Comparison of ENCODE assay signal across 30 cellular contexts in genomic region chr3:144444546-144444945, GRCh38.
"Had no signal": no experiment of that assay in that cellular context is flagged by ENCODE, and none has a peak within 500 bp of the region (broad histone marks: within the 10 kb centered on the region; RNA-seq: fewer than 3 reads in every experiment).

No MANE protein-coding gene starts in this region.

- H3K79me2 ChIP-seq: parathyroid adenoma had no signal

- H3K9me3 Mint-ChIP-seq: natural killer cell treated with Interleukin-12 subunit alpha and Interleukin-12 subunit beta and Interleukin-15 and Interleukin-18, amount 100 ng/mL, for 72 hours; nephron progenitor cell; neural crest cell; stimulated activated naive B cell treated with anti-CD40 and anti-IgM and Interleukin-4, amounts not matched to agents 10 μg/mL and 1 μg/mL and 100 μg/mL, for 72 hours; stimulated activated naive CD8-positive, alpha-beta T cell treated with anti-CD3 and anti-CD28 coated beads, Interleukin-15, Interleukin-2, amounts not matched to agents 100 ng/mL and 50 ng/mL, for 24 hours had no signal

- H3K9me3 ChIP-seq: neutrophil, ovary, psoas muscle, right lobe of liver, sigmoid colon, stomach, thoracic aorta, thyroid gland, tibial nerve, upper lobe of right lung, uterus had no signal

- H2AFZ ChIP-seq: parathyroid adenoma had no signal

- H3K4me1 Mint-ChIP-seq: naive thymus-derived CD8-positive, alpha-beta T cell; nephron progenitor cell; neural crest cell; stimulated activated effector memory CD8-positive, alpha-beta T cell treated with anti-CD3 and anti-CD28 coated beads, Interleukin-12 subunit alpha, Interleukin-12 subunit beta, amount 100 ng/mL, for 72 hours; stimulated activated naive B cell treated with anti-CD40 and anti-IgM and Interleukin-4, amounts not matched to agents 10 μg/mL and 1 μg/mL and 100 μg/mL, for 72 hours had no signal

- H3K4me1 ChIP-seq: parathyroid adenoma, psoas muscle, right lobe of liver, sigmoid colon, stomach, thyroid gland, tibial nerve, upper lobe of right lung, uterus had no signal

- H3K27ac ChIP-seq: neutrophil, ovary, parathyroid adenoma, psoas muscle, right lobe of liver, sigmoid colon, stomach, thoracic aorta, thyroid gland, tibial nerve, upper lobe of right lung, uterus had no signal

- H3K27ac Mint-ChIP-seq: naive thymus-derived CD8-positive, alpha-beta T cell; natural killer cell treated with Interleukin-12 subunit alpha and Interleukin-12 subunit beta and Interleukin-15 and Interleukin-18, amount 100 ng/mL, for 72 hours; nephron progenitor cell; progenitor cell of endocrine pancreas; stimulated activated effector memory CD8-positive, alpha-beta T cell treated with anti-CD3 and anti-CD28 coated beads, Interleukin-12 subunit alpha, Interleukin-12 subunit beta, amount 100 ng/mL, for 72 hours; stimulated activated naive B cell treated with anti-CD40 and anti-IgM and Interleukin-4, amounts not matched to agents 10 μg/mL and 1 μg/mL and 100 μg/mL, for 72 hours; stimulated activated naive CD8-positive, alpha-beta T cell treated with anti-CD3 and anti-CD28 coated beads, Interleukin-15, Interleukin-2, amounts not matched to agents 100 ng/mL and 50 ng/mL, for 24 hours had no signal

- H3K27me3 Mint-ChIP-seq: natural killer cell treated with Interleukin-12 subunit alpha and Interleukin-12 subunit beta and Interleukin-15 and Interleukin-18, amount 100 ng/mL, for 72 hours; progenitor cell of endocrine pancreas; stimulated activated naive B cell treated with anti-CD40 and anti-IgM and Interleukin-4, amounts not matched to agents 10 μg/mL and 1 μg/mL and 100 μg/mL, for 72 hours; stimulated activated naive CD8-positive, alpha-beta T cell treated with anti-CD3 and anti-CD28 coated beads, Interleukin-15, Interleukin-2, amounts not matched to agents 100 ng/mL and 50 ng/mL, for 24 hours had no signal

- H3K36me3 Mint-ChIP-seq: naive thymus-derived CD8-positive, alpha-beta T cell; natural killer cell treated with Interleukin-12 subunit alpha and Interleukin-12 subunit beta and Interleukin-15 and Interleukin-18, amount 100 ng/mL, for 72 hours; stimulated activated effector memory CD8-positive, alpha-beta T cell treated with anti-CD3 and anti-CD28 coated beads, Interleukin-12 subunit alpha, Interleukin-12 subunit beta, amount 100 ng/mL, for 72 hours; stimulated activated naive B cell treated with anti-CD40 and anti-IgM and Interleukin-4, amounts not matched to agents 10 μg/mL and 1 μg/mL and 100 μg/mL, for 72 hours had no signal

- H3K4me3 Mint-ChIP-seq: naive thymus-derived CD8-positive, alpha-beta T cell; natural killer cell treated with Interleukin-12 subunit alpha and Interleukin-12 subunit beta and Interleukin-15 and Interleukin-18, amount 100 ng/mL, for 72 hours; nephron progenitor cell; neural crest cell; stimulated activated effector memory CD8-positive, alpha-beta T cell treated with anti-CD3 and anti-CD28 coated beads, Interleukin-12 subunit alpha, Interleukin-12 subunit beta, amount 100 ng/mL, for 72 hours; stimulated activated naive B cell treated with anti-CD40 and anti-IgM and Interleukin-4, amounts not matched to agents 10 μg/mL and 1 μg/mL and 100 μg/mL, for 72 hours; stimulated activated naive CD8-positive, alpha-beta T cell treated with anti-CD3 and anti-CD28 coated beads, Interleukin-15, Interleukin-2, amounts not matched to agents 100 ng/mL and 50 ng/mL, for 24 hours had no signal

- H3K36me3 ChIP-seq: neutrophil, ovary, right lobe of liver, sigmoid colon, stomach, thoracic aorta, thyroid gland, tibial nerve, upper lobe of right lung, uterus had no signal

- DNase-seq: naive thymus-derived CD8-positive, alpha-beta T cell; nephron progenitor cell; nucleus accumbens; ovary; posterior cingulate gyrus; psoas muscle; right cardiac atrium; right lobe of liver; sigmoid colon; small intestine; stimulated activated CD4-positive, alpha-beta T cell treated with anti-CD3 and anti-CD28 coated beads, Interleukin-15, amount 100 ng/mL, for 24 hours; stimulated activated CD4-positive, alpha-beta T cell treated with anti-CD3 and anti-CD28 coated beads, Interleukin-2, amount 100 ng/mL, for 24 hours; stimulated activated CD4-positive, alpha-beta T cell treated with anti-CD3 and anti-CD28 coated beads, Interleukin-2, amount 100 ng/mL, for 48 hours; stimulated activated CD4-positive, alpha-beta T cell treated with anti-CD3 and anti-CD28 coated beads, Interleukin-4, amount 100 ng/mL, for 24 hours; stimulated activated naive B cell treated with anti-CD40 and anti-IgM and Interleukin-4, amounts not matched to agents 10 μg/mL and 1 μg/mL and 100 μg/mL, for 72 hours; stimulated activated naive CD4-positive, alpha-beta T cell treated with Interleukin-2 at 50 U/mL for 16 hours; stomach; thyroid gland; trophoblast cell; upper lobe of right lung; uterus had no signal

- H3K4me3 ChIP-seq: ovary, psoas muscle, right lobe of liver, sigmoid colon, stomach, thoracic aorta, thyroid gland, tibial nerve, upper lobe of right lung, uterus had no signal

- ATAC-seq: naive thymus-derived CD8-positive, alpha-beta T cell; natural killer cell treated with Interleukin-12 subunit alpha and Interleukin-12 subunit beta and Interleukin-15 and Interleukin-18, amount 100 ng/mL, for 72 hours; psoas muscle; right cardiac atrium; right lobe of liver; stimulated activated effector memory CD8-positive, alpha-beta T cell treated with anti-CD3 and anti-CD28 coated beads, Interleukin-12 subunit alpha, Interleukin-12 subunit beta, amount 100 ng/mL, for 72 hours; stimulated activated naive B cell treated with anti-CD40 and anti-IgM and Interleukin-4, amounts not matched to agents 10 μg/mL and 1 μg/mL and 100 μg/mL, for 72 hours; upper lobe of right lung had no signal

- H3K27me3 ChIP-seq: neutrophil, ovary, right lobe of liver, sigmoid colon, stomach, thyroid gland, tibial nerve, upper lobe of right lung, uterus had no signal
